In the genomic region with DNA sequence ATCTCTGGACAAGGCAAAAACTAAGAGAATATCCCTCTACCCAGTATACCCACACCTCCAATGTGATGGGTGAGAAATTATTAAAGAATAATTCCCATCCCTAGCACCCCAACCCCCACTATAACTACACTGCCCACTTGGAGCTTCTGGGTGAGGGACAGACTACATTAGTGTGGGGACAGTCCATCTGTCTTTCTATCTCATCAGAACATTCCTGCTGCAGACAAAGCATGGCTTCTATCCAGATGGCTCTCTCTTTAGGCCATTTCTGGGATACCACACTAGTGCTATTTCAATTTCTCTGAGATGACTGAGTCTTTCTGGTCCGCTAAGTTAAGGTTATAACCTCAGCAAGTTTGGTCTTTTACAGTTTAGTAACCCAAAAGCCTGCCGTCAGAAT, we compare ENCODE assay signal across 23 cellular contexts. TPM values are rescaled to one million over a fixed set of nuclear protein-coding genes. Genes with fewer than 3 reads are reported as not detected.
A peak's percentile ranks its signal among the peaks of the same experiment; 100 is the strongest.
DNase-seq lines count a peak whose midpoint lies in the region; ATAC-seq and TF ChIP-seq lines count a peak whose summit lies in the region.
"Had no signal": no experiment of that assay in that cellular context is flagged by ENCODE, and none has a peak within 500 bp of the region (broad histone marks: within the 10 kb centered on the region; RNA-seq: fewer than 3 reads in every experiment).

No MANE protein-coding gene starts in this region.

- peaks cover 20% of the 10 kb centered on the region for H3K4me1 Mint-ChIP-seq in glutamatergic neuron (ENCODE audit: low read depth, unreplicated experiment)
- peaks cover 6 to 7% of the 10 kb centered on the region in 2 donors for H3K4me1 Mint-ChIP-seq in stimulated activated naive B cell treated with anti-CD40 and anti-IgM and Interleukin-4, amounts not matched to agents 10 μg/mL and 1 μg/mL and 100 μg/mL, for 72 hours
- peaks cover 15% of the 10 kb centered on the region for H3K4me1 Mint-ChIP-seq in stimulated activated naive CD8-positive, alpha-beta T cell treated with anti-CD3 and anti-CD28 coated beads, Interleukin-15, amount 100 ng/mL, for 72 hours

- H3K4me3 Mint-ChIP-seq in glutamatergic neuron (ENCODE audit: unreplicated experiment) = no peak overlapping the region
- H3K4me3 Mint-ChIP-seq in stimulated activated naive B cell treated with anti-CD40 and anti-IgM and Interleukin-4, amounts not matched to agents 10 μg/mL and 1 μg/mL and 100 μg/mL, for 72 hours = no peak overlapping the region
- H3K4me3 Mint-ChIP-seq in stimulated activated naive CD8-positive, alpha-beta T cell treated with anti-CD3 and anti-CD28 coated beads, Interleukin-15, amount 100 ng/mL, for 72 hours = no peak overlapping the region
- H3K4me3 Mint-ChIP-seq: CD4-positive, alpha-beta T cell had no signal

- intact Hi-C loops in Right ventricle myocardium superior (cut with DNase I) = no loop called here

- DNase-seq in Right ventricle myocardium superior (no peak), right atrium auricular region (ENCODE audit: low spot score) (no peak), M059J (ENCODE audit: low read depth) (peak; percentile 15), glutamatergic neuron (no peak), epidermal melanocyte (ENCODE audit: insufficient read length, low spot score) (no peak), SJCRH30 (no peak)
- DNase-seq in stimulated activated naive B cell treated with anti-CD40 and anti-IgM and Interleukin-4, amounts not matched to agents 10 μg/mL and 1 μg/mL and 100 μg/mL, for 72 hours = no peak
- no peak for DNase-seq in stimulated activated naive CD8-positive, alpha-beta T cell treated with anti-CD3 and anti-CD28 coated beads, Interleukin-15, amount 100 ng/mL, for 72 hours
- DNase-seq: 8988T; CD4-positive, alpha-beta T cell; GM23248; H7; KBM-7; NCI-H1048; NCI-H1417; NCI-H1694; NCI-H2081 treated with DMSO at 0.1 percent for 48 hours; NCI-H2171; NCI-H226; NCI-H510A; NCI-H69 had no signal

- H3K4me1 ChIP-seq in right atrium auricular region (peaks cover 0 to 5% of the 10 kb centered on the region in 2 donors), SJCRH30 (peaks cover under 1% of the 10 kb centered on the region)

- H3K27ac ChIP-seq in right atrium auricular region (no peak overlapping the region), SJCRH30 (no peak overlapping the region)
- H3K27ac ChIP-seq: BLaER1, GM23248 had no signal

- H3K27ac Mint-ChIP-seq in glutamatergic neuron (ENCODE audit: unreplicated experiment) = peak overlapping the region; percentile 83
- H3K27ac Mint-ChIP-seq in stimulated activated naive B cell treated with anti-CD40 and anti-IgM and Interleukin-4, amounts not matched to agents 10 μg/mL and 1 μg/mL and 100 μg/mL, for 72 hours = peak overlapping the region; percentile 7
- peak overlapping the region in 1 of 2 donors; percentile 37 for H3K27ac Mint-ChIP-seq in stimulated activated naive CD8-positive, alpha-beta T cell treated with anti-CD3 and anti-CD28 coated beads, Interleukin-15, amount 100 ng/mL, for 72 hours
- H3K27ac Mint-ChIP-seq: CD4-positive, alpha-beta T cell had no signal

- peaks cover 2% of the 10 kb centered on the region for H3K9me3 Mint-ChIP-seq in glutamatergic neuron (ENCODE audit: unreplicated experiment)
- H3K9me3 Mint-ChIP-seq in stimulated activated naive B cell treated with anti-CD40 and anti-IgM and Interleukin-4, amounts not matched to agents 10 μg/mL and 1 μg/mL and 100 μg/mL, for 72 hours = no peaks in the 10 kb centered on the region
- H3K9me3 Mint-ChIP-seq in stimulated activated naive CD8-positive, alpha-beta T cell treated with anti-CD3 and anti-CD28 coated beads, Interleukin-15, amount 100 ng/mL, for 72 hours = no peaks in the 10 kb centered on the region
- H3K9me3 Mint-ChIP-seq: CD4-positive, alpha-beta T cell had no signal

- no peaks in the 10 kb centered on the region for H3K27me3 Mint-ChIP-seq in glutamatergic neuron (ENCODE audit: unreplicated experiment)
- H3K27me3 Mint-ChIP-seq in stimulated activated naive B cell treated with anti-CD40 and anti-IgM and Interleukin-4, amounts not matched to agents 10 μg/mL and 1 μg/mL and 100 μg/mL, for 72 hours = no peaks in the 10 kb centered on the region
- no peaks in the 10 kb centered on the region for H3K27me3 Mint-ChIP-seq in stimulated activated naive CD8-positive, alpha-beta T cell treated with anti-CD3 and anti-CD28 coated beads, Interleukin-15, amount 100 ng/mL, for 72 hours
- H3K27me3 Mint-ChIP-seq: CD4-positive, alpha-beta T cell had no signal

- H3K36me3 ChIP-seq in right atrium auricular region (no peaks in the 10 kb centered on the region), SJCRH30 (0 out of 2 replicates have a peak, but pooled peaks cover 2% of the 10 kb centered on the region)

- H3K27me3 ChIP-seq in right atrium auricular region (no peaks in the 10 kb centered on the region), SJCRH30 (no peaks in the 10 kb centered on the region)
- H3K27me3 ChIP-seq: BLaER1 had no signal

- H3K36me3 Mint-ChIP-seq in glutamatergic neuron (ENCODE audit: unreplicated experiment) = no peaks in the 10 kb centered on the region
- H3K36me3 Mint-ChIP-seq in stimulated activated naive B cell treated with anti-CD40 and anti-IgM and Interleukin-4, amounts not matched to agents 10 μg/mL and 1 μg/mL and 100 μg/mL, for 72 hours = peaks cover 20 to 22% of the 10 kb centered on the region in 2 donors

- peak; percentile 43 for ATAC-seq in Right ventricle myocardium superior (ENCODE audit: poor library complexity)
- no peak for ATAC-seq in stimulated activated naive B cell treated with anti-CD40 and anti-IgM and Interleukin-4, amounts not matched to agents 10 μg/mL and 1 μg/mL and 100 μg/mL, for 72 hours (replicated peaks)
- no peak for ATAC-seq in stimulated activated naive CD8-positive, alpha-beta T cell treated with anti-CD3 and anti-CD28 coated beads, Interleukin-15, amount 100 ng/mL, for 72 hours
- ATAC-seq: Panc1 had no signal

- TF ChIP-seq CTCF in right atrium auricular region (IDR thresholded peaks at IDR 0.05) (no peak), glutamatergic neuron (IDR thresholded peaks at IDR 0.05; ENCODE audit: partially characterized antibody, unreplicated experiment) (no peak)

- no peak overlapping the region for H3K4me3 ChIP-seq in right atrium auricular region
- no peak overlapping the region for H3K4me3 ChIP-seq in SJCRH30
- H3K4me3 ChIP-seq: BLaER1, GM23248 had no signal

- no peaks in the 10 kb centered on the region for H3K9me3 ChIP-seq in right atrium auricular region
- H3K9me3 ChIP-seq in SJCRH30 (replicated peaks) = no peaks in the 10 kb centered on the region
- H3K9me3 ChIP-seq: BLaER1 had no signal

RNA-seq across cellular contexts. Expression of a gene that starts 6.6 kb away (rescaled TPM):
- total RNA-seq in Right ventricle myocardium superior = 6.0 TPM
- total RNA-seq in right atrium auricular region = 1 to 10 TPM; 3.5 to 4.8 TPM
- 12.2 and 33.8 TPM in 2 replicates for total RNA-seq in M059J (2014; rRNA removed; shearing (Covaris generic))
- total RNA-seq in glutamatergic neuron (ENCODE audit: unreplicated experiment) = 34.2 TPM
- 15.9 and 20.3 TPM in 2 replicates for total RNA-seq in SJCRH30 (2014; rRNA removed; shearing (Covaris generic))

RNA-seq across cellular contexts. Expression of a gene that starts 31.9 kb away (rescaled TPM):
- total RNA-seq in Right ventricle myocardium superior = 0.59 TPM
- total RNA-seq in right atrium auricular region = not detected
- 90.7 and 163 TPM in 2 replicates for total RNA-seq in M059J (2014; rRNA removed; shearing (Covaris generic))
- 4.7 TPM for total RNA-seq in glutamatergic neuron (ENCODE audit: unreplicated experiment)
- 581 and 605 TPM in 2 replicates for total RNA-seq in SJCRH30 (2014; rRNA removed; shearing (Covaris generic))

RNA-seq across cellular contexts. Expression of a gene that starts 38.3 kb away (rescaled TPM):
- total RNA-seq in Right ventricle myocardium superior (13.1 TPM), right atrium auricular region (1 to 10 TPM; 7.8 to 8.7 TPM), glutamatergic neuron (ENCODE audit: unreplicated experiment) (48.7 TPM)
- 10.5 and 10.6 TPM in 2 replicates for total RNA-seq in M059J (2014; rRNA removed; shearing (Covaris generic))
- 7.0 and 8.8 TPM in 2 replicates for total RNA-seq in SJCRH30 (2014; rRNA removed; shearing (Covaris generic))

Comparison
In these comparisons a context has a peak if more than half of its experiments do, and no peak if none do; other contexts are left out.
1. RNA of a gene that starts 31.9 kb away (total RNA-seq): 581 to 605 TPM in SJCRH30 and 90.7 to 163 TPM in M059J; 4.7 TPM in glutamatergic neuron (single experiment), 0.59 TPM in Right ventricle myocardium superior (single experiment) and not detected in right atrium auricular region; every median in the first group is over 10 times any median in the second.